8 cellular contexts compared by ENCODE assay signal in the genomic region with DNA sequence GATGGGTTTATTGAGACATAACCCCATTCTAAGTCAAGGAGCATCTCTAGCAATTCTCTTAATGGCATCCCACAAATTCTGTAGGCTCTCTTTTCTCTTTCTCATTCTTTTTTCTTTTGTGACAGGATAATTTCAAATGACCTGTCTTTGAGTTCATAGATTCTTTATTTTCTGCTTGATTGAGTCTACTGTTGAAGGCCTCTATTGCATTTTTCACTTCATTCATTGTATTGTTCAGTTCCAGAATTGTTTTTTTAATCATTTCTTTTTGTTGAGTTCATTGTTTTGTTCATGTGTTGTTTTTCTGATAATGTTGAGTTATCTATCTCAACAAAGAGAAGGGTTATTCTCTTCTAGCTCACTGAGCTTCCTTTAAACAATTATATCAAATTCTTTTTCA.
"Had no signal": no experiment of that assay in that cellular context is flagged by ENCODE, and none has a peak within 500 bp of the region (broad histone marks: within the 10 kb centered on the region; RNA-seq: fewer than 3 reads in every experiment).

No MANE protein-coding gene starts in this region.

- DNase-seq: GM23248, GOT3, H7, HFFc6, Kasumi-1, KG1 had no signal

- H3K9me3 ChIP-seq: HAP-1 had no signal

- H3K27ac ChIP-seq: GM23248 had no signal

- H3K36me3 ChIP-seq: HAP-1 had no signal

- H2AFZ ChIP-seq: GM23248 had no signal

- FAIRE-seq: HTR-8/SVneo had no signal

- H3K9ac ChIP-seq: GM23248 had no signal

- H3K4me1 ChIP-seq: HAP-1 had no signal

- H3K4me3 ChIP-seq: GM23248, HAP-1 had no signal
